In the genomic region with DNA sequence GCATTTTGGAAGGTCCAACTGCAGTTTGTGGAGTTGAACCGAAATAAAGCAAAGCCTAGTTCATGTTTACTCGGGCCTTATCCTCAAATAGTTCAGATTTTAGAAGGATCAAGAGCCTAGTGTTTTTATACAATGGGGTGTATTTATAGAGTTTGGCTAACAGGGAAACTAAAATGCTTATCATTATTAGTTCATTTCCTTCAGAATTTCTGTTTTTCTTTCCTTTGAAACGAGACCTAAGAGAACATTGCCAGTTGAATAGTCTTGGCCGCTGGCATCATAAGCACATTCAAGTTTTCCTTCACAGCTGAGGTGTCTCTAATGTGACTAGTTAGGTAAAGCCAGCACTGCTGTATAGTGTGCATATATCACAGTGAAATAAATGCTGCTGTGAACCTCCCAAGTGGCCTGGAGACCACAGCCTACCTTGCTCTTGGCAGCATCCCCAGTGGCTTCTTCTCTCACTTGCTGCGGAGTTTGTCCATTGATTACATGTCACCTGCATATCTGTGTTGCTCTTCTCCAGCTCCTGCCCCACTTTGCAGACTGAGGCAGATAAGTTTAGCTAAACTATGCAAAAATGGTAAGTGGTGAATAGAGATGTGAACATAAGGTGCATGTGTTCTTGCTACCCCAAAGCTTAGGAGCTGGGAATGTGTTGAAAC, we compare ENCODE assay signal across 21 cellular contexts.
DNase-seq lines count a peak whose midpoint lies in the region; ATAC-seq and TF ChIP-seq lines count a peak whose summit lies in the region.
"Had no signal": no experiment of that assay in that cellular context is flagged by ENCODE, and none has a peak within 500 bp of the region (broad histone marks: within the 10 kb centered on the region; RNA-seq: fewer than 3 reads in every experiment).

No MANE protein-coding gene starts in this region.

- H3K27me3 ChIP-seq in gastroesophageal sphincter = no peaks in the 10 kb centered on the region
- no peaks in the 10 kb centered on the region for H3K27me3 ChIP-seq in subcutaneous abdominal adipose tissue (ENCODE audit: control insufficient read depth in 5 of 5, insufficient read depth in 4 of 5, low read length in 5 of 5)
- H3K27me3 ChIP-seq: hepatocyte, SJSA1 had no signal

- H3K27ac ChIP-seq in gastroesophageal sphincter (peak overlapping the region; percentile 71 to 80 (median 78)), subcutaneous abdominal adipose tissue (ENCODE audit: low read depth, low read length) (peak overlapping the region; percentile 9)
- H3K27ac ChIP-seq: hepatocyte, SJSA1 had no signal

- H3K36me3 Mint-ChIP-seq in mesothelial cell of epicardium = no peaks in the 10 kb centered on the region

- no peak overlapping the region for H3K4me3 Mint-ChIP-seq in mesothelial cell of epicardium
- H3K4me3 Mint-ChIP-seq: activated T-helper 1 cell treated with anti-CD3 and anti-CD28 coated beads, Interleukin-12 subunit alpha, Interleukin-12 subunit beta, Interleukin-2, Interleukin-4 antibody, amounts not matched to agents 30 ng/mL and 10 ng/mL and 1 ng/mL, durations not matched to agents 14 hours and 24 hours and 36 hours; CD14-positive monocyte had no signal

- peak overlapping the region; percentile 65 for H3K27ac Mint-ChIP-seq in mesothelial cell of epicardium
- H3K27ac Mint-ChIP-seq: activated T-helper 1 cell treated with anti-CD3 and anti-CD28 coated beads, Interleukin-12 subunit alpha, Interleukin-12 subunit beta, Interleukin-2, Interleukin-4 antibody, amounts not matched to agents 30 ng/mL and 10 ng/mL and 1 ng/mL, durations not matched to agents 14 hours and 24 hours and 36 hours had no signal

- H3K4me1 Mint-ChIP-seq in mesothelial cell of epicardium = peaks cover 33% of the 10 kb centered on the region
- H3K4me1 Mint-ChIP-seq: CD14-positive monocyte had no signal

- TF ChIP-seq CTCF in gastroesophageal sphincter (IDR thresholded peaks at IDR 0.05) (no peak), mesothelial cell of epicardium (IDR thresholded peaks at IDR 0.05; ENCODE audit: unreplicated experiment) (no peak)

- H3K9ac ChIP-seq in subcutaneous abdominal adipose tissue (ENCODE audit: low read length in 5 of 5) = no peak overlapping the region

- no peaks in the 10 kb centered on the region for H3K9me3 ChIP-seq in gastroesophageal sphincter
- H3K9me3 ChIP-seq in subcutaneous abdominal adipose tissue (ENCODE audit: control insufficient read depth in 5 of 5, low read length in 5 of 5) = no peaks in the 10 kb centered on the region
- H3K9me3 ChIP-seq: SJSA1 had no signal

- in situ Hi-C loops in SK-MEL-5 (cut with HindIII; ENCODE audit: low pct_unique_long_range_greater_than_20kb, low sequenced_read_pairs) = no loop called here

- H3K4me3 ChIP-seq in gastroesophageal sphincter = no peak overlapping the region
- no peak overlapping the region for H3K4me3 ChIP-seq in subcutaneous abdominal adipose tissue (ENCODE audit: low read depth in 1 of 5, low read length in 5 of 5)
- H3K4me3 ChIP-seq: hepatocyte, SJSA1 had no signal

- 13 to 18% methylated on average over 4 of the region's 5 CpGs for WGBS in gastroesophageal sphincter (ENCODE audit: low coverage in 1 of 2), 2 donors

- no peak for TF ChIP-seq EP300 in gastroesophageal sphincter (IDR thresholded peaks at IDR 0.05)

- H3K9me3 Mint-ChIP-seq in mesothelial cell of epicardium = no peaks in the 10 kb centered on the region
- H3K9me3 Mint-ChIP-seq: activated T-helper 1 cell treated with anti-CD3 and anti-CD28 coated beads, Interleukin-12 subunit alpha, Interleukin-12 subunit beta, Interleukin-2, Interleukin-4 antibody, amounts not matched to agents 30 ng/mL and 10 ng/mL and 1 ng/mL, durations not matched to agents 14 hours and 24 hours and 36 hours; CD14-positive monocyte had no signal

- no peak for TF ChIP-seq POLR2A in gastroesophageal sphincter (IDR thresholded peaks at IDR 0.05)

- H3K27me3 Mint-ChIP-seq in mesothelial cell of epicardium (ENCODE audit: low read depth) = no peaks in the 10 kb centered on the region

- H3K4me1 ChIP-seq in gastroesophageal sphincter (peaks cover 30 to 79% (median 35%) of the 10 kb centered on the region in 3 donors), subcutaneous abdominal adipose tissue (ENCODE audit: control insufficient read depth in 5 of 5, insufficient read depth in 5 of 5, low read length in 5 of 5) (peaks cover 0 to 30% (median 27%) of the 10 kb centered on the region in 5 donors)

- DNase-seq in SK-MEL-5 (ENCODE audit: low read depth, low spot score) (peak; percentile 22), mesothelial cell of epicardium (ENCODE audit: low spot score in 2 of 2, unreplicated experiment in 2 of 2) (no peak), NCI-H82 treated with DMSO at 0.1 percent for 48 hours (lab: John Stamatoyannopoulos, UW; ENCODE audit: unreplicated experiment) (no peak), HuH-7.5 (ENCODE audit: low spot score) (no peak)
- no peak for DNase-seq in activated CD8-positive, alpha-beta memory T cell treated with anti-CD3 and anti-CD28 coated beads, Interleukin-2, amount 50 U/mL, for 4 hours
- DNase-seq in stimulated activated CD4-positive, alpha-beta T cell treated with anti-CD3 and anti-CD28 coated beads, Interleukin-1b, Interleukin-23, amount 100 ng/mL, for 48 hours = no peak
- DNase-seq: ACHN; activated CD4-positive, CD25-positive, alpha-beta regulatory T cell treated with anti-CD3 and anti-CD28 coated beads, Interleukin-2, amount 50 U/mL, for 72 hours; activated CD8-positive, alpha-beta memory T cell treated with anti-CD3 and anti-CD28 coated beads for 24 hours; DMS79; NCI-H1417 treated with DMSO at 0.1 percent for 48 hours; NCI-H2171; NCI-H748 treated with DMSO at 0.1 percent for 48 hours; PC-3; stimulated activated CD4-positive, alpha-beta T cell treated with anti-CD3 and anti-CD28 coated beads, Interleukin-4, amount 100 ng/mL, for 24 hours had no signal

- ATAC-seq in gastroesophageal sphincter = peak; percentile 31
- ATAC-seq: PC-3 had no signal

- H3K36me3 ChIP-seq in gastroesophageal sphincter (no peaks in the 10 kb centered on the region), subcutaneous abdominal adipose tissue (ENCODE audit: control insufficient read depth in 5 of 5, insufficient read depth in 5 of 5, low read length in 5 of 5) (peaks cover 4 to 12% (median 6%) of the 10 kb centered on the region in 5 donors)
